23 cellular contexts compared by ENCODE assay signal in genomic region chr20:29740951-29741593, GRCh38.
"Had no signal": no experiment of that assay in that cellular context is flagged by ENCODE, and none has a peak within 500 bp of the region (broad histone marks: within the 10 kb centered on the region; RNA-seq: fewer than 3 reads in every experiment).

No MANE protein-coding gene starts in this region.

- DNase-seq: activated CD4-positive, alpha-beta memory T cell treated with anti-CD3 and anti-CD28 coated beads for 36 hours; activated CD4-positive, alpha-beta T cell treated with anti-CD3 and anti-CD28 coated beads for 48 hours; activated CD8-positive, alpha-beta memory T cell treated with anti-CD3 and anti-CD28 coated beads, Interleukin-2, amount 10 ng/mL, durations not matched to agents 7 days and 5 days; activated gamma-delta T cell treated with Interleukin-2 at 50 U/mL for 16 hours; activated T-cell treated with anti-CD3 and anti-CD28 coated beads for 4 hours; adrenal gland; central memory CD4-positive, alpha-beta T cell; effector memory CD4-positive, alpha-beta T cell; foreskin melanocyte; immature natural killer cell; kidney glomerular epithelial cell; naive thymus-derived CD4-positive, alpha-beta T cell; occipital lobe; stimulated activated CD4-positive, alpha-beta T cell treated with anti-CD3 and anti-CD28 coated beads, Interleukin-2, amount 100 ng/mL, for 48 hours; stimulated activated CD8-positive, alpha-beta memory T cell treated with anti-CD3 and anti-CD28 coated beads, Interleukin-4, amount 100 ng/mL, for 48 hours; stimulated activated naive CD4-positive, alpha-beta T cell; substantia nigra had no signal

- H3K27ac ChIP-seq: adrenal gland, left lung, tibial artery had no signal

- H3K4me1 ChIP-seq: adrenal gland, left lung, tibial artery had no signal

- H3K36me3 ChIP-seq: adrenal gland, left lung, tibial artery had no signal

- FAIRE-seq: astrocyte, colon, endothelial cell of umbilical vein, urothelium cell line had no signal

- H3K4me3 ChIP-seq: adrenal gland, left lung, tibial artery had no signal

- H3K27me3 ChIP-seq: adrenal gland had no signal

- H3K9me3 ChIP-seq: adrenal gland had no signal

- ATAC-seq: activated CD8-positive, alpha-beta memory T cell treated with anti-CD3 and anti-CD28 coated beads, Interleukin-2, amount 10 ng/mL, durations not matched to agents 7 days and 5 days; left lung had no signal
